Comparison of ENCODE assay signal across 16 cellular contexts in genomic region chr11:121559812-121560211, GRCh38.
"Had no signal": no experiment of that assay in that cellular context is flagged by ENCODE, and none has a peak within 500 bp of the region (broad histone marks: within the 10 kb centered on the region; RNA-seq: fewer than 3 reads in every experiment).

No MANE protein-coding gene starts in this region.

- H3K9me3 ChIP-seq: colonic mucosa, esophagus squamous epithelium, spleen, upper lobe of right lung had no signal

- H3K4me3 Mint-ChIP-seq: activated CD4-positive, alpha-beta memory T cell treated with anti-CD3 and anti-CD28 coated beads for 36 hours; activated CD8-positive, alpha-beta memory T cell treated with anti-CD3 and anti-CD28 coated beads, Interleukin-2, amount 10 ng/mL, durations not matched to agents 7 days and 5 days; activated naive CD4-positive, alpha-beta T cell treated with anti-CD3 and anti-CD28 coated beads, Interleukin-2, amount 10 ng/mL, durations not matched to agents 7 days and 5 days; stimulated activated naive CD8-positive, alpha-beta T cell treated with anti-CD3 and anti-CD28 coated beads, Interleukin-15, Interleukin-2, amounts not matched to agents 100 ng/mL and 50 ng/mL, for 24 hours had no signal

- DNase-seq: activated CD4-positive, alpha-beta memory T cell treated with anti-CD3 and anti-CD28 coated beads for 36 hours; activated CD4-positive, alpha-beta T cell treated with anti-CD3 and anti-CD28 coated beads for 1 hour; activated CD8-positive, alpha-beta memory T cell treated with anti-CD3 and anti-CD28 coated beads, Interleukin-2, amount 10 ng/mL, durations not matched to agents 7 days and 5 days; activated naive CD4-positive, alpha-beta T cell treated with anti-CD3 and anti-CD28 coated beads, Interleukin-2, amount 10 ng/mL, durations not matched to agents 7 days and 5 days; activated T-cell treated with anti-CD3 and anti-CD28 coated beads, Interleukin-2, amount 50 U/mL, for 1 hour; caudate nucleus; colonic mucosa; esophagus squamous epithelium; hippocampal formation; left ventricle myocardium superior; mesenchymal stem cell; spleen; T-helper 1 cell; upper lobe of right lung had no signal

- H3K27me3 ChIP-seq: colonic mucosa, esophagus squamous epithelium, spleen, upper lobe of right lung had no signal

- H3K4me3 ChIP-seq: colonic mucosa, esophagus squamous epithelium, spleen, upper lobe of right lung had no signal

- H3K4me1 ChIP-seq: colonic mucosa, esophagus squamous epithelium, upper lobe of right lung had no signal

- H3K9me3 Mint-ChIP-seq: activated CD4-positive, alpha-beta memory T cell treated with anti-CD3 and anti-CD28 coated beads for 36 hours; activated naive CD4-positive, alpha-beta T cell treated with anti-CD3 and anti-CD28 coated beads, Interleukin-2, amount 10 ng/mL, durations not matched to agents 7 days and 5 days; activated T-helper 2 cell treated with anti-CD3 and anti-CD28 coated beads, Interferon-gamma antibody, Interleukin-2, Interleukin-4, amounts not matched to agents 10 μg/mL and 5 μg/mL and 100 μg/mL, durations not matched to agents 14 hours and 24 hours and 36 hours; stimulated activated naive CD8-positive, alpha-beta T cell treated with anti-CD3 and anti-CD28 coated beads, Interleukin-15, Interleukin-2, amounts not matched to agents 100 ng/mL and 50 ng/mL, for 24 hours had no signal

- H3K27ac ChIP-seq: colonic mucosa, esophagus squamous epithelium, spleen, upper lobe of right lung had no signal

- H3K27me3 Mint-ChIP-seq: activated CD4-positive, alpha-beta memory T cell treated with anti-CD3 and anti-CD28 coated beads for 36 hours; activated CD8-positive, alpha-beta memory T cell treated with anti-CD3 and anti-CD28 coated beads, Interleukin-2, amount 10 ng/mL, durations not matched to agents 7 days and 5 days; activated naive CD4-positive, alpha-beta T cell treated with anti-CD3 and anti-CD28 coated beads, Interleukin-2, amount 10 ng/mL, durations not matched to agents 7 days and 5 days; stimulated activated naive CD8-positive, alpha-beta T cell treated with anti-CD3 and anti-CD28 coated beads, Interleukin-15, Interleukin-2, amounts not matched to agents 100 ng/mL and 50 ng/mL, for 24 hours had no signal

- H3K27ac Mint-ChIP-seq: activated CD4-positive, alpha-beta memory T cell treated with anti-CD3 and anti-CD28 coated beads for 36 hours; activated CD8-positive, alpha-beta memory T cell treated with anti-CD3 and anti-CD28 coated beads, Interleukin-2, amount 10 ng/mL, durations not matched to agents 7 days and 5 days; activated naive CD4-positive, alpha-beta T cell treated with anti-CD3 and anti-CD28 coated beads, Interleukin-2, amount 10 ng/mL, durations not matched to agents 7 days and 5 days; activated T-helper 2 cell treated with anti-CD3 and anti-CD28 coated beads, Interferon-gamma antibody, Interleukin-2, Interleukin-4, amounts not matched to agents 10 μg/mL and 5 μg/mL and 100 μg/mL, durations not matched to agents 14 hours and 24 hours and 36 hours; stimulated activated naive CD8-positive, alpha-beta T cell treated with anti-CD3 and anti-CD28 coated beads, Interleukin-15, Interleukin-2, amounts not matched to agents 100 ng/mL and 50 ng/mL, for 24 hours had no signal
